8 cellular contexts compared by ENCODE assay signal in genomic region chr11:94740083-94740974, GRCh38. TPM values are rescaled to one million over a fixed set of nuclear protein-coding genes. Genes with fewer than 3 reads are reported as not detected.
DNase-seq lines count a peak whose midpoint lies in the region; ATAC-seq and TF ChIP-seq lines count a peak whose summit lies in the region.

No MANE protein-coding gene starts in this region.

- H3K4me1 ChIP-seq in heart left ventricle: peaks cover 0 to 24% (median 9%) of the 10 kb centered on the region in 12 donors
- H3K4me1 ChIP-seq in parathyroid adenoma: peaks cover 5% of the 10 kb centered on the region

- no peaks in the 10 kb centered on the region for H3K36me3 Mint-ChIP-seq in IgD-negative memory B cell
- no peaks in the 10 kb centered on the region for H3K36me3 Mint-ChIP-seq in activated T-helper 17 cell treated with anti-CD3 and anti-CD28 coated beads, Interleukin-2, amount 50 U/mL, for 72 hours (ENCODE audit: low read depth)

- H3K27me3 Mint-ChIP-seq in IgD-negative memory B cell: peaks cover 19% of the 10 kb centered on the region
- H3K27me3 Mint-ChIP-seq in activated T-helper 17 cell treated with anti-CD3 and anti-CD28 coated beads, Interleukin-2, amount 50 U/mL, for 72 hours: peaks cover 30% of the 10 kb centered on the region

- H3K36me3 ChIP-seq in heart left ventricle (no peaks in the 10 kb centered on the region), parathyroid adenoma (ENCODE audit: control insufficient read depth, insufficient read depth, low read length) (no peaks in the 10 kb centered on the region)

- 1 to 2% (median 2%) methylated on average over 50 to 81 of the region's 81 CpGs for WGBS in heart left ventricle, 4 donors

- DNase-seq in G401 (ENCODE audit: low spot score) (peak; percentile 69), heart left ventricle (peak; percentile 54 to 78 (median 68))
- DNase-seq in effector CD8-positive, alpha-beta T cell (lab: John Stamatoyannopoulos, UW): no peak
- no peak for DNase-seq in stimulated activated CD4-positive, alpha-beta T cell treated with anti-CD3 and anti-CD28 coated beads, Interleukin-2, amount 100 ng/mL, for 48 hours

- in situ Hi-C loops in G401 (cut with HindIII; ENCODE audit: low sequenced_read_pairs): no loop called here

- peaks cover 0 to 2% (median 0%) of the 10 kb centered on the region in 3 donors for H3K9me3 Mint-ChIP-seq in IgD-negative memory B cell
- no peaks in the 10 kb centered on the region for H3K9me3 Mint-ChIP-seq in activated T-helper 17 cell treated with anti-CD3 and anti-CD28 coated beads, Interleukin-2, amount 50 U/mL, for 72 hours

- peak overlapping the region in 1 of 3 donors; percentile 24 for H3K27ac Mint-ChIP-seq in IgD-negative memory B cell
- H3K27ac Mint-ChIP-seq in activated T-helper 17 cell treated with anti-CD3 and anti-CD28 coated beads, Interleukin-2, amount 50 U/mL, for 72 hours: no peak overlapping the region

- TF ChIP-seq CTCF in heart left ventricle (IDR thresholded peaks at IDR 0.05): no peak
- no peak for TF ChIP-seq CTCF in parathyroid adenoma (IDR thresholded peaks at IDR 0.05)

- H2AFZ ChIP-seq in parathyroid adenoma: peak overlapping the region; percentile 80

- peaks cover 0 to 21% (median 0%) of the 10 kb centered on the region in 9 donors for H3K27me3 ChIP-seq in heart left ventricle
- H3K27me3 ChIP-seq in parathyroid adenoma (ENCODE audit: control insufficient read depth, insufficient read depth, low read length): no peaks in the 10 kb centered on the region

- ATAC-seq in activated T-helper 17 cell treated with anti-CD3 and anti-CD28 coated beads, Interleukin-2, amount 50 U/mL, for 72 hours (replicated peaks): no peak
- ATAC-seq in heart left ventricle: peak in 3 of 4 donors; percentile 42 to 71 (median 62)
- ATAC-seq in HG03565 (IDR thresholded peaks at IDR 0.05; ENCODE audit: unreplicated experiment): no peak

- peak overlapping the region; percentile 81 for H3K4me2 ChIP-seq in parathyroid adenoma (ENCODE audit: low read length)

- H3K4me3 Mint-ChIP-seq in IgD-negative memory B cell: peak overlapping the region in 3 of 4 donors; percentile 38 to 89 (median 61)
- H3K4me3 Mint-ChIP-seq in activated T-helper 17 cell treated with anti-CD3 and anti-CD28 coated beads, Interleukin-2, amount 50 U/mL, for 72 hours: peak overlapping the region; percentile 53

- no peak overlapping the region for H3K9ac ChIP-seq in parathyroid adenoma

- H3K9me3 ChIP-seq in heart left ventricle (no peaks in the 10 kb centered on the region), parathyroid adenoma (ENCODE audit: control insufficient read depth, low read length) (no peaks in the 10 kb centered on the region)

- H3K27ac ChIP-seq in heart left ventricle (peak overlapping the region in 5 of 12 donors; percentile 1 to 70 (median 22)), parathyroid adenoma (no peak overlapping the region)

- H3K4me1 Mint-ChIP-seq in IgD-negative memory B cell: peaks cover 0 to 12% (median 8%) of the 10 kb centered on the region in 3 donors
- H3K4me1 Mint-ChIP-seq in activated T-helper 17 cell treated with anti-CD3 and anti-CD28 coated beads, Interleukin-2, amount 50 U/mL, for 72 hours: no peaks in the 10 kb centered on the region

- no peaks in the 10 kb centered on the region for H3K79me2 ChIP-seq in parathyroid adenoma

- no peak for TF ChIP-seq POLR2A in heart left ventricle (IDR thresholded peaks at IDR 0.05)

- intact Hi-C loops in heart left ventricle (cut with DNase I): no loop called here

- H3K4me3 ChIP-seq in heart left ventricle: peak overlapping the region; percentile 41 to 80 (median 62)
- H3K4me3 ChIP-seq in parathyroid adenoma (ENCODE audit: low read depth, low read length): peak overlapping the region; percentile 49

RNA-seq across cellular contexts. Expression of gene AMOTL1, which starts 27.8 kb away (rescaled TPM):
- 33.0 and 45.9 TPM in 2 replicates for total RNA-seq in G401 (2014; rRNA removed; shearing (Covaris generic))
- polyA plus RNA-seq in IgD-negative memory B cell: not detected
- under 1 TPM; 0.06 to 0.34 TPM for total RNA-seq in activated T-helper 17 cell treated with anti-CD3 and anti-CD28 coated beads, Interleukin-2, amount 50 U/mL, for 72 hours
- total RNA-seq in heart left ventricle: 10 to 100 TPM; 24.4 to 76.0 (median 51.7) TPM
- 1 to 10 TPM; 6.2 to 9.0 TPM for polyA plus RNA-seq in heart left ventricle

Comparison
In these comparisons a context has a peak if more than half of its experiments do, and no peak if none do; other contexts are left out.
1. DNase-seq: peak in G401 (single experiment) and heart left ventricle (5 of 5); none in effector CD8-positive, alpha-beta T cell (single experiment) and stimulated activated CD4-positive, alpha-beta T cell treated with anti-CD3 and anti-CD28 coated beads, Interleukin-2, amount 100 ng/mL, for 48 hours (0 of 2).
2. ATAC-seq: peak in heart left ventricle (3 of 4); none in activated T-helper 17 cell treated with anti-CD3 and anti-CD28 coated beads, Interleukin-2, amount 50 U/mL, for 72 hours (single experiment) and HG03565 (single experiment).
3. RNA of gene AMOTL1, which starts 27.8 kb away (total RNA-seq): 24.4 to 76.0 TPM in heart left ventricle and 33.0 to 45.9 TPM in G401; 0.06 to 0.34 TPM in activated T-helper 17 cell treated with anti-CD3 and anti-CD28 coated beads, Interleukin-2, amount 50 U/mL, for 72 hours; every median in the first group is over 10 times any median in the second.